In genomic region chr2:173452436-173452835, GRCh38 we compare ENCODE assay signal across 31 cellular contexts.
"Had no signal": no experiment of that assay in that cellular context is flagged by ENCODE, and none has a peak within 500 bp of the region (broad histone marks: within the 10 kb centered on the region; RNA-seq: fewer than 3 reads in every experiment).

No MANE protein-coding gene starts in this region.

- H3K27ac Mint-ChIP-seq: activated CD4-positive, alpha-beta memory T cell treated with anti-CD3 and anti-CD28 coated beads, Interleukin-2, amount 10 ng/mL, durations not matched to agents 7 days and 5 days; activated naive CD8-positive, alpha-beta T cell treated with anti-CD3 and anti-CD28 coated beads for 36 hours; activated T-cell treated with anti-CD3 and anti-CD28 coated beads, Interleukin-2, amount 50 U/mL, for 72 hours; activated T-helper 17 cell treated with anti-CD3 and anti-CD28 coated beads, Interleukin-2, amount 50 U/mL, for 72 hours; T-cell had no signal

- H3K9me3 Mint-ChIP-seq: activated naive CD8-positive, alpha-beta T cell treated with anti-CD3 and anti-CD28 coated beads for 36 hours; activated T-cell treated with anti-CD3 and anti-CD28 coated beads, Interleukin-2, amount 50 U/mL, for 72 hours; activated T-helper 17 cell treated with anti-CD3 and anti-CD28 coated beads, Interleukin-2, amount 50 U/mL, for 72 hours; T-cell had no signal

- ATAC-seq: activated T-cell treated with anti-CD3 and anti-CD28 coated beads, Interleukin-2, amount 50 U/mL, for 72 hours; activated T-helper 17 cell treated with anti-CD3 and anti-CD28 coated beads, Interleukin-2, amount 50 U/mL, for 72 hours; K562; PC-3; SK-N-SH treated with all-trans-retinoic acid at 6 μM for 48 hours; T-cell; T-helper 17 cell had no signal

- H3K9me3 ChIP-seq: breast epithelium, Peyer's patch had no signal

- DNase-seq: activated CD4-positive, alpha-beta memory T cell treated with anti-CD3 and anti-CD28 coated beads, Interleukin-2, amount 10 ng/mL, durations not matched to agents 7 days and 5 days; activated CD4-positive, alpha-beta T cell treated with anti-CD3 and anti-CD28 coated beads for 1 hour; activated CD4-positive, alpha-beta T cell treated with anti-CD3 and anti-CD28 coated beads for 48 hours; activated CD4-positive, CD25-positive, alpha-beta regulatory T cell; activated effector memory CD4-positive, alpha-beta T cell treated with anti-CD3 and anti-CD28 coated beads, Interleukin-2, amount 50 U/mL, for 16 hours; activated naive CD4-positive, alpha-beta T cell; activated naive CD4-positive, alpha-beta T cell treated with anti-CD3 and anti-CD28 coated beads, Interleukin-2, amount 50 U/mL, for 16 hours; activated naive CD8-positive, alpha-beta T cell treated with anti-CD3 and anti-CD28 coated beads for 36 hours; activated T-cell treated with anti-CD3 and anti-CD28 coated beads, Interleukin-2, amount 50 U/mL, for 1 hour; activated T-cell treated with anti-CD3 and anti-CD28 coated beads, Interleukin-2, amount 50 U/mL, for 72 hours; amniotic stem cell; aorta; NCI-H1092 treated with DMSO at 0.1 percent for 48 hours; NCI-H1417; NCI-H146; NCI-H187; NCI-H2029 treated with DMSO at 0.1 percent for 48 hours; NCI-H2107; NCI-H510A; NK-92 treated with Interleukin-12 subunit alpha and Interleukin-12 subunit beta, amount 100 ng/mL, for 24 hours; PC-3; Peyer's patch; RPMI8226; SHP77 treated with DMSO at 0.1 percent for 48 hours; T-cell; T-helper 17 cell had no signal

- H3K27ac ChIP-seq: breast epithelium, Peyer's patch, VCaP had no signal

- H3K4me3 ChIP-seq: breast epithelium, K562, Peyer's patch had no signal

- H3K4me1 ChIP-seq: breast epithelium, Peyer's patch had no signal

- H3K4me1 Mint-ChIP-seq: activated T-helper 17 cell treated with anti-CD3 and anti-CD28 coated beads, Interleukin-2, amount 50 U/mL, for 72 hours had no signal

- H3K36me3 Mint-ChIP-seq: activated naive CD8-positive, alpha-beta T cell treated with anti-CD3 and anti-CD28 coated beads for 36 hours; T-cell had no signal

- H3K4me3 Mint-ChIP-seq: activated CD4-positive, alpha-beta memory T cell treated with anti-CD3 and anti-CD28 coated beads, Interleukin-2, amount 10 ng/mL, durations not matched to agents 7 days and 5 days; activated naive CD8-positive, alpha-beta T cell treated with anti-CD3 and anti-CD28 coated beads for 36 hours; activated T-cell treated with anti-CD3 and anti-CD28 coated beads, Interleukin-2, amount 50 U/mL, for 72 hours; activated T-helper 17 cell treated with anti-CD3 and anti-CD28 coated beads, Interleukin-2, amount 50 U/mL, for 72 hours; T-helper 17 cell had no signal

- H3K36me3 ChIP-seq: breast epithelium, Peyer's patch had no signal

- H3K27me3 ChIP-seq: breast epithelium, Peyer's patch had no signal
